25 cellular contexts compared by ENCODE assay signal in the genomic region with DNA sequence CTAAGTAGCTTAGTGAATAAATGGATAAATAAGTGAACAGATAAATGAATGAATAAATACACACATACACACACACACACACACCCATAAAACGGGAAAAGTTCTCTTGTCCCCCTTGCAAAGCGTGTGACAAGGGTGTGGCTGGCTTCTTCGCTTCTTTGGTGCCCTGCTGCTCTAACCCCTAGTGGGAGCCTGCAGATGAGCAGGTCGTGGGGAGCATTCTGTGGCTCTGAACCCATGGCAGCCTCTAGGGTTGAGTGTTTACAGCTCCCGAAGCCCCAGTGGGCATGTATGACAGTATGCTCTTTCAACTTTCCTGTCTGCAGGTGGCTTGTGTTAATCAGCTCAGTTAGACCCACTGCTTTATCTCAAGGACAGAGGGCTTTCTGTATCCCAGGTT.
"Had no signal": no experiment of that assay in that cellular context is flagged by ENCODE, and none has a peak within 500 bp of the region (broad histone marks: within the 10 kb centered on the region; RNA-seq: fewer than 3 reads in every experiment).

No MANE protein-coding gene starts in this region.

- DNase-seq: hippocampal formation; left ventricle myocardium inferior; naive thymus-derived CD8-positive, alpha-beta T cell; nucleus accumbens; pancreas; posterior cingulate gyrus; retina; right cardiac atrium; stimulated activated CD4-positive, alpha-beta T cell treated with anti-CD3 and anti-CD28 coated beads, Interleukin-12 subunit alpha, Interleukin-12 subunit beta, amount 100 ng/mL, for 4 hours; stimulated activated CD4-positive, alpha-beta T cell treated with anti-CD3 and anti-CD28 coated beads, Interleukin-15, amount 100 ng/mL, for 24 hours; stimulated activated CD4-positive, alpha-beta T cell treated with anti-CD3 and anti-CD28 coated beads, Interleukin-2, amount 100 ng/mL, for 24 hours; stimulated activated CD4-positive, alpha-beta T cell treated with anti-CD3 and anti-CD28 coated beads, Interleukin-4, amount 100 ng/mL, for 1 hour; stimulated activated naive B cell treated with anti-CD40 and anti-IgM and Interleukin-4, amounts not matched to agents 10 μg/mL and 1 μg/mL and 100 μg/mL, for 72 hours; stimulated activated naive CD8-positive, alpha-beta T cell treated with anti-CD3 and anti-CD28 coated beads, Interleukin-15, Interleukin-2, amounts not matched to agents 100 U/mL and 50 U/mL, for 24 hours; stomach; testis; thyroid gland; transverse colon; upper lobe of left lung had no signal

- H3K27me3 ChIP-seq: pancreas, stomach, testis, thyroid gland, transverse colon, upper lobe of left lung, vagina had no signal

- H3K4me1 ChIP-seq: left ventricle myocardium inferior, pancreas, prostate gland, stomach, testis, thyroid gland, transverse colon, upper lobe of left lung, vagina had no signal

- FAIRE-seq: keratinocyte, pancreas had no signal

- H3K4me3 ChIP-seq: left ventricle myocardium inferior, lung, pancreas, prostate gland, skin epidermis, stomach, testis, thyroid gland, transverse colon, upper lobe of left lung, vagina had no signal

- ATAC-seq: naive thymus-derived CD8-positive, alpha-beta T cell; pancreas; right cardiac atrium; sciatic nerve; stimulated activated naive B cell treated with anti-CD40 and anti-IgM and Interleukin-4, amounts not matched to agents 10 μg/mL and 1 μg/mL and 100 μg/mL, for 72 hours; stimulated activated naive CD8-positive, alpha-beta T cell treated with anti-CD3 and anti-CD28 coated beads, Interleukin-15, Interleukin-2, amounts not matched to agents 100 U/mL and 50 U/mL, for 24 hours had no signal

- H3K9me3 ChIP-seq: left ventricle myocardium inferior, pancreas, prostate gland, stomach, testis, thyroid gland, transverse colon, upper lobe of left lung, vagina had no signal

- H3K36me3 ChIP-seq: left ventricle myocardium inferior, pancreas, prostate gland, stomach, thyroid gland, transverse colon, upper lobe of left lung, vagina had no signal

- H3K27ac ChIP-seq: left ventricle myocardium inferior, pancreas, prostate gland, skin epidermis, stomach, testis, thyroid gland, transverse colon, upper lobe of left lung, vagina had no signal
